1 cellular context compared by ENCODE assay signal in the genomic region with DNA sequence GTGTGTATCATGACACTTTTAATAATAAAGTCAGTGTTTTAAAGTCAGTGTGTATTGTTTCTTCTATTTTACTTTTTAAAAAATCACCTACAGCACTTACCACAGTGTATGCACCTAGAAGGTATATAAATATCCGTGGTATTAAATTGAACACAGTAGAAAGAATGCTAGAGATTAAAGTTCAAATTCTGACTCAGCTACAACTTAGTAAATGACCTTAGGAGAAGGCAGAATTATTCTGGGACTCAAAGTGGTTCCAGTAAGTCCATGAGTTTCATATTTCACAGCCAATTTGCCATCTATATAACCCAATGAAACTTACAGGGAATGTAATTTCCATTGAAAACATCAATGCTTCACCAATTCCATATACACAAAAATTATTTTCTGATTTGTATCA.
TF ChIP-seq lines count a peak whose summit lies in the region.

No MANE protein-coding gene starts in this region.

TF ChIP-seq in GM23338, 12 proteins besides CTCF, POLR2A, EP300 and RAD21:
- no peak for TF ChIP-seq JUNB (IDR thresholded peaks at IDR 0.05; ENCODE audit: unreplicated experiment)
- TF ChIP-seq STAT1 (IDR thresholded peaks at IDR 0.05; ENCODE audit: unreplicated experiment), result no peak
- no peak for TF ChIP-seq EZH2phosphoT487 (IDR thresholded peaks at IDR 0.05; ENCODE audit: unreplicated experiment)
- TF ChIP-seq, protein P1, sequence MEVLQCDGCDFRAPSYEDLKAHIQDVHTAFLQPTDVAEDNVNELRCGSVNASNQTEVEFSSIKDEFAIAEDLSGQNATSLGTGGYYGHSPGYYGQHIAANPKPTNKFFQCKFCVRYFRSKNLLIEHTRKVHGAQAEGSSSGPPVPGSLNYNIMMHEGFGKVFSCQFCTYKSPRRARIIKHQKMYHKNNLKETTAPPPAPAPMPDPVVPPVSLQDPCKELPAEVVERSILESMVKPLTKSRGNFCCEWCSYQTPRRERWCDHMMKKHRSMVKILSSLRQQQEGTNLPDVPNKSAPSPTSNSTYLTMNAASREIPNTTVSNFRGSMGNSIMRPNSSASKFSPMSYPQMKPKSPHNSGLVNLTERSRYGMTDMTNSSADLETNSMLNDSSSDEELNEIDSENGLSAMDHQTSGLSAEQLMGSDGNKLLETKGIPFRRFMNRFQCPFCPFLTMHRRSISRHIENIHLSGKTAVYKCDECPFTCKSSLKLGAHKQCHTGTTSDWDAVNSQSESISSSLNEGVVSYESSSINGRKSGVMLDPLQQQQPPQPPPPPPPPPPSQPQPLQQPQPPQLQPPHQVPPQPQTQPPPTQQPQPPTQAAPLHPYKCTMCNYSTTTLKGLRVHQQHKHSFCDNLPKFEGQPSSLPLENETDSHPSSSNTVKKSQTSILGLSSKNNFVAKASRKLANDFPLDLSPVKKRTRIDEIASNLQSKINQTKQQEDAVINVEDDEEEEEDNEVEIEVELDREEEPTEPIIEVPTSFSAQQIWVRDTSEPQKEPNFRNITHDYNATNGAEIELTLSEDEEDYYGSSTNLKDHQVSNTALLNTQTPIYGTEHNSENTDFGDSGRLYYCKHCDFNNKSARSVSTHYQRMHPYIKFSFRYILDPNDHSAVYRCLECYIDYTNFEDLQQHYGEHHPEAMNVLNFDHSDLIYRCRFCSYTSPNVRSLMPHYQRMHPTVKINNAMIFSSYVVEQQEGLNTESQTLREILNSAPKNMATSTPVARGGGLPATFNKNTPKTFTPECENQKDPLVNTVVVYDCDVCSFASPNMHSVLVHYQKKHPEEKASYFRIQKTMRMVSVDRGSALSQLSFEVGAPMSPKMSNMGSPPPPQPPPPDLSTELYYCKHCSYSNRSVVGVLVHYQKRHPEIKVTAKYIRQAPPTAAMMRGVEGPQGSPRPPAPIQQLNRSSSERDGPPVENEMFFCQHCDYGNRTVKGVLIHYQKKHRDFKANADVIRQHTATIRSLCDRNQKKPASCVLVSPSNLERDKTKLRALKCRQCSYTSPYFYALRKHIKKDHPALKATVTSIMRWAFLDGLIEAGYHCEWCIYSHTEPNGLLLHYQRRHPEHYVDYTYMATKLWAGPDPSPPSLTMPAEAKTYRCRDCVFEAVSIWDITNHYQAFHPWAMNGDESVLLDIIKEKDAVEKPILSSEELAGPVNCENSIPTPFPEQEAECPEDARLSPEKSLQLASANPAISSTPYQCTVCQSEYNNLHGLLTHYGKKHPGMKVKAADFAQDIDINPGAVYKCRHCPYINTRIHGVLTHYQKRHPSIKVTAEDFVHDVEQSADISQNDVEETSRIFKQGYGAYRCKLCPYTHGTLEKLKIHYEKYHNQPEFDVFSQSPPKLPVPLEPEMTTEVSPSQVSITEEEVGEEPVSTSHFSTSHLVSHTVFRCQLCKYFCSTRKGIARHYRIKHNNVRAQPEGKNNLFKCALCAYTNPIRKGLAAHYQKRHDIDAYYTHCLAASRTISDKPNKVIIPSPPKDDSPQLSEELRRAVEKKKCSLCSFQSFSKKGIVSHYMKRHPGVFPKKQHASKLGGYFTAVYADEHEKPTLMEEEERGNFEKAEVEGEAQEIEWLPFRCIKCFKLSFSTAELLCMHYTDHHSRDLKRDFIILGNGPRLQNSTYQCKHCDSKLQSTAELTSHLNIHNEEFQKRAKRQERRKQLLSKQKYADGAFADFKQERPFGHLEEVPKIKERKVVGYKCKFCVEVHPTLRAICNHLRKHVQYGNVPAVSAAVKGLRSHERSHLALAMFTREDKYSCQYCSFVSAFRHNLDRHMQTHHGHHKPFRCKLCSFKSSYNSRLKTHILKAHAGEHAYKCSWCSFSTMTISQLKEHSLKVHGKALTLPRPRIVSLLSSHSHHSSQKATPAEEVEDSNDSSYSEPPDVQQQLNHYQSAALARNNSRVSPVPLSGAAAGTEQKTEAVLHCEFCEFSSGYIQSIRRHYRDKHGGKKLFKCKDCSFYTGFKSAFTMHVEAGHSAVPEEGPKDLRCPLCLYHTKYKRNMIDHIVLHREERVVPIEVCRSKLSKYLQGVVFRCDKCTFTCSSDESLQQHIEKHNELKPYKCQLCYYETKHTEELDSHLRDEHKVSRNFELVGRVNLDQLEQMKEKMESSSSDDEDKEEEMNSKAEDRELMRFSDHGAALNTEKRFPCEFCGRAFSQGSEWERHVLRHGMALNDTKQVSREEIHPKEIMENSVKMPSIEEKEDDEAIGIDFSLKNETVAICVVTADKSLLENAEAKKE (CRISPR knock-in tag; IDR thresholded peaks at IDR 0.05), result no peak
- TF ChIP-seq NANOG (IDR thresholded peaks at IDR 0.05; ENCODE audit: borderline replicate concordance), result no peak
- no peak for TF ChIP-seq CREB1 (CRISPR knock-in tag; IDR thresholded peaks at IDR 0.05; ENCODE audit: low read depth)
- no peak for TF ChIP-seq EZH2 (IDR thresholded peaks at IDR 0.05; ENCODE audit: low read depth, unreplicated experiment)
- TF ChIP-seq, protein P2, sequence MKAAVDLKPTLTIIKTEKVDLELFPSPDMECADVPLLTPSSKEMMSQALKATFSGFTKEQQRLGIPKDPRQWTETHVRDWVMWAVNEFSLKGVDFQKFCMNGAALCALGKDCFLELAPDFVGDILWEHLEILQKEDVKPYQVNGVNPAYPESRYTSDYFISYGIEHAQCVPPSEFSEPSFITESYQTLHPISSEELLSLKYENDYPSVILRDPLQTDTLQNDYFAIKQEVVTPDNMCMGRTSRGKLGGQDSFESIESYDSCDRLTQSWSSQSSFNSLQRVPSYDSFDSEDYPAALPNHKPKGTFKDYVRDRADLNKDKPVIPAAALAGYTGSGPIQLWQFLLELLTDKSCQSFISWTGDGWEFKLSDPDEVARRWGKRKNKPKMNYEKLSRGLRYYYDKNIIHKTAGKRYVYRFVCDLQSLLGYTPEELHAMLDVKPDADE (IDR thresholded peaks at IDR 0.05), result no peak
- TF ChIP-seq, protein P3, sequence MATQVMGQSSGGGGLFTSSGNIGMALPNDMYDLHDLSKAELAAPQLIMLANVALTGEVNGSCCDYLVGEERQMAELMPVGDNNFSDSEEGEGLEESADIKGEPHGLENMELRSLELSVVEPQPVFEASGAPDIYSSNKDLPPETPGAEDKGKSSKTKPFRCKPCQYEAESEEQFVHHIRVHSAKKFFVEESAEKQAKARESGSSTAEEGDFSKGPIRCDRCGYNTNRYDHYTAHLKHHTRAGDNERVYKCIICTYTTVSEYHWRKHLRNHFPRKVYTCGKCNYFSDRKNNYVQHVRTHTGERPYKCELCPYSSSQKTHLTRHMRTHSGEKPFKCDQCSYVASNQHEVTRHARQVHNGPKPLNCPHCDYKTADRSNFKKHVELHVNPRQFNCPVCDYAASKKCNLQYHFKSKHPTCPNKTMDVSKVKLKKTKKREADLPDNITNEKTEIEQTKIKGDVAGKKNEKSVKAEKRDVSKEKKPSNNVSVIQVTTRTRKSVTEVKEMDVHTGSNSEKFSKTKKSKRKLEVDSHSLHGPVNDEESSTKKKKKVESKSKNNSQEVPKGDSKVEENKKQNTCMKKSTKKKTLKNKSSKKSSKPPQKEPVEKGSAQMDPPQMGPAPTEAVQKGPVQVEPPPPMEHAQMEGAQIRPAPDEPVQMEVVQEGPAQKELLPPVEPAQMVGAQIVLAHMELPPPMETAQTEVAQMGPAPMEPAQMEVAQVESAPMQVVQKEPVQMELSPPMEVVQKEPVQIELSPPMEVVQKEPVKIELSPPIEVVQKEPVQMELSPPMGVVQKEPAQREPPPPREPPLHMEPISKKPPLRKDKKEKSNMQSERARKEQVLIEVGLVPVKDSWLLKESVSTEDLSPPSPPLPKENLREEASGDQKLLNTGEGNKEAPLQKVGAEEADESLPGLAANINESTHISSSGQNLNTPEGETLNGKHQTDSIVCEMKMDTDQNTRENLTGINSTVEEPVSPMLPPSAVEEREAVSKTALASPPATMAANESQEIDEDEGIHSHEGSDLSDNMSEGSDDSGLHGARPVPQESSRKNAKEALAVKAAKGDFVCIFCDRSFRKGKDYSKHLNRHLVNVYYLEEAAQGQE (IDR thresholded peaks at IDR 0.05; ENCODE audit: unreplicated experiment), result no peak
- no peak for TF ChIP-seq POLR2AphosphoS5 (IDR thresholded peaks at IDR 0.05; ENCODE audit: low read depth)
- no peak for TF ChIP-seq ZNF331 (CRISPR knock-in tag; IDR thresholded peaks at IDR 0.05; ENCODE audit: low read depth)
- no peak for TF ChIP-seq ZNF114 (CRISPR knock-in tag; IDR thresholded peaks at IDR 0.05)
TF ChIP-seq in GM23338: peak in this region for 0.
